16 cellular contexts compared by ENCODE assay signal in genomic region chr14:99819514-99819913, GRCh38. TPM values are rescaled to one million over a fixed set of nuclear protein-coding genes. Genes with fewer than 3 reads are reported as not detected.
DNase-seq lines count a peak whose midpoint lies in the region; ATAC-seq and TF ChIP-seq lines count a peak whose summit lies in the region.
"Had no signal": no experiment of that assay in that cellular context is flagged by ENCODE, and none has a peak within 500 bp of the region (broad histone marks: within the 10 kb centered on the region; RNA-seq: fewer than 3 reads in every experiment).

No MANE protein-coding gene starts in this region.

- TF ChIP-seq EP300 in sigmoid colon (IDR thresholded peaks at IDR 0.05): no peak

- peak; percentile 82 for DNase-seq in H7
- peak; percentile 62 for DNase-seq in WTC11 (ENCODE audit: low spot score)
- DNase-seq in fibroblast of peridontal ligament (ENCODE audit: extremely low read depth): peak; percentile 17
- peak; percentile 73 for DNase-seq in sigmoid colon
- no peak for DNase-seq in left ventricle myocardium superior
- no peak for DNase-seq in ACHN
- no peak for DNase-seq in CD14-positive monocyte (ENCODE audit: low spot score)
- DNase-seq: HFFc6, NCI-H1436 treated with DMSO at 0.1 percent for 48 hours, NCI-H524 had no signal

- peaks cover 0 to 67% (median 53%) of the 10 kb centered on the region in 4 donors for H3K4me1 ChIP-seq in sigmoid colon

- H3K27ac ChIP-seq in sigmoid colon: peak overlapping the region in 3 of 4 donors; percentile 63 to 69 (median 66)
- H3K27ac ChIP-seq: BLaER1, HL-60, VCaP had no signal

- H3K27me3 ChIP-seq in H7 (ENCODE audit: control insufficient read depth, insufficient read depth, low read length) (no peaks in the 10 kb centered on the region), sigmoid colon (no peaks in the 10 kb centered on the region)
- H3K27me3 ChIP-seq: thyroid gland had no signal

- no peaks in the 10 kb centered on the region for H3K9me3 ChIP-seq in sigmoid colon
- H3K9me3 ChIP-seq: BLaER1, thyroid gland had no signal

- WGBS in sigmoid colon, 2 donors: 53 to 73% methylated on average over 15 of the region's 15 CpGs

- peaks cover 26% of the 10 kb centered on the region for H3K4me1 Mint-ChIP-seq in WTC11
- no peaks in the 10 kb centered on the region for H3K4me1 Mint-ChIP-seq in CD14-positive monocyte

- no peak for TF ChIP-seq POLR2A in sigmoid colon (IDR thresholded peaks at IDR 0.05)

- H3K36me3 Mint-ChIP-seq in WTC11 (no peaks in the 10 kb centered on the region), CD14-positive monocyte (no peaks in the 10 kb centered on the region)

- CTCF ChIA-PET in WTC11 (lab: Charles Lee): interaction anchor here (0.9 to 1.5 kb wide), 3 partner anchors 12 to 132 kb away, joined by 3 to 4 read pairs (median 4); partner anchors contain the start of gene EML1

- in situ Hi-C loops in ACHN (cut with HindIII; ENCODE audit: low pct_ligation_motif_present, low pct_unique_long_range_greater_than_20kb, low sequenced_read_pairs): no loop called here

- H3K27ac Mint-ChIP-seq in WTC11 (peak overlapping the region; percentile 78; the same call in 1 of the 2 replicates), CD14-positive monocyte (no peak overlapping the region)
- H3K27ac Mint-ChIP-seq: HFFc6 had no signal

- H3K9me3 Mint-ChIP-seq in WTC11: no peaks in the 10 kb centered on the region
- peaks cover 0 to 2% (median 0%) of the 10 kb centered on the region in 7 donors for H3K9me3 Mint-ChIP-seq in CD14-positive monocyte
- H3K9me3 Mint-ChIP-seq: central memory CD8-positive, alpha-beta T cell; HFFc6 had no signal

- H3K36me3 ChIP-seq in H7 (replicated peaks; ENCODE audit: control insufficient read depth, insufficient read depth, low read length) (no peaks in the 10 kb centered on the region), sigmoid colon (no peaks in the 10 kb centered on the region)
- H3K36me3 ChIP-seq: BLaER1, thyroid gland had no signal

- intact Hi-C loops in sigmoid colon (cut with DNase I): no loop called here
- intact Hi-C loops in left ventricle myocardium superior (cut with micrococcal nuclease): no loop called here
- intact Hi-C loops in CD14-positive monocyte (cut with micrococcal nuclease): no loop called here

- H3K27me3 Mint-ChIP-seq in WTC11 (ENCODE audit: low read depth) (no peaks in the 10 kb centered on the region), CD14-positive monocyte (ENCODE audit: low read depth in 3 of 3) (peaks cover 26 to 53% (median 28%) of the 10 kb centered on the region in 3 donors)

- TF ChIP-seq CTCF in WTC11 (IDR thresholded peaks at IDR 0.05): no peak
- TF ChIP-seq CTCF in sigmoid colon (IDR thresholded peaks at IDR 0.05): no peak
- TF ChIP-seq CTCF in CD14-positive monocyte (IDR thresholded peaks at IDR 0.05): no peak

- POLR2A ChIA-PET in WTC11 (lab: Charles Lee): no interaction called here

- peak; percentile 96 for ATAC-seq in WTC11
- no peak for ATAC-seq in GM19023 (IDR thresholded peaks at IDR 0.05; ENCODE audit: unreplicated experiment)
- no peak for ATAC-seq in left ventricle myocardium superior

- H3K4me3 ChIP-seq in H7 (ENCODE audit: insufficient read depth, low read depth, low read length): no peak overlapping the region
- peak overlapping the region in 3 of 4 donors; percentile 20 to 31 (median 24) for H3K4me3 ChIP-seq in sigmoid colon
- H3K4me3 ChIP-seq: BLaER1, thyroid gland had no signal

- H3K4me3 Mint-ChIP-seq in WTC11 (no peak overlapping the region), CD14-positive monocyte (no peak overlapping the region)
- H3K4me3 Mint-ChIP-seq: central memory CD8-positive, alpha-beta T cell; HFFc6 had no signal

TF ChIP-seq in WTC11, 78 proteins besides CTCF, POLR2A, EP300 and RAD21:
- no peak for TF ChIP-seq CDX4 (CRISPR knock-in tag; IDR thresholded peaks at IDR 0.05; ENCODE audit: borderline replicate concordance)
- TF ChIP-seq NR2C2 (CRISPR knock-in tag; IDR thresholded peaks at IDR 0.05): no peak
- TF ChIP-seq NFE2L1 (CRISPR knock-in tag; IDR thresholded peaks at IDR 0.05): no peak
- no peak for TF ChIP-seq GTF2I (CRISPR knock-in tag; conservative IDR thresholded peaks at IDR 0.05)

RNA-seq across cellular contexts. Expression of gene EML1, which starts 26.3 kb away (rescaled TPM):
- 19.1 and 22.8 TPM in 2 replicates for total RNA-seq in H7 (2014; rRNA removed; shearing (Covaris generic))
- total RNA-seq in WTC11 (2021) (10.9 to 16.1 TPM (median 11.4 TPM) in 3 replicates), sigmoid colon (100 to 1,000 TPM in 3 of 4 donors, 10 to 100 TPM in 1; 91.5 to 148 (median 141) TPM), left ventricle myocardium superior (42.9 TPM)
- polyA plus RNA-seq in sigmoid colon (1 to 10 TPM; 3.9 to 7.8 (median 5.0) TPM), CD14-positive monocyte (not detected)

Comparison
In these comparisons a context has a peak if more than half of its experiments do, and no peak if none do; other contexts are left out.
1. DNase-seq: peak in H7 (single experiment), WTC11 (single experiment), fibroblast of peridontal ligament (single experiment) and sigmoid colon (single experiment); none in left ventricle myocardium superior (single experiment), ACHN (single experiment) and CD14-positive monocyte (single experiment).